In the genomic region with DNA sequence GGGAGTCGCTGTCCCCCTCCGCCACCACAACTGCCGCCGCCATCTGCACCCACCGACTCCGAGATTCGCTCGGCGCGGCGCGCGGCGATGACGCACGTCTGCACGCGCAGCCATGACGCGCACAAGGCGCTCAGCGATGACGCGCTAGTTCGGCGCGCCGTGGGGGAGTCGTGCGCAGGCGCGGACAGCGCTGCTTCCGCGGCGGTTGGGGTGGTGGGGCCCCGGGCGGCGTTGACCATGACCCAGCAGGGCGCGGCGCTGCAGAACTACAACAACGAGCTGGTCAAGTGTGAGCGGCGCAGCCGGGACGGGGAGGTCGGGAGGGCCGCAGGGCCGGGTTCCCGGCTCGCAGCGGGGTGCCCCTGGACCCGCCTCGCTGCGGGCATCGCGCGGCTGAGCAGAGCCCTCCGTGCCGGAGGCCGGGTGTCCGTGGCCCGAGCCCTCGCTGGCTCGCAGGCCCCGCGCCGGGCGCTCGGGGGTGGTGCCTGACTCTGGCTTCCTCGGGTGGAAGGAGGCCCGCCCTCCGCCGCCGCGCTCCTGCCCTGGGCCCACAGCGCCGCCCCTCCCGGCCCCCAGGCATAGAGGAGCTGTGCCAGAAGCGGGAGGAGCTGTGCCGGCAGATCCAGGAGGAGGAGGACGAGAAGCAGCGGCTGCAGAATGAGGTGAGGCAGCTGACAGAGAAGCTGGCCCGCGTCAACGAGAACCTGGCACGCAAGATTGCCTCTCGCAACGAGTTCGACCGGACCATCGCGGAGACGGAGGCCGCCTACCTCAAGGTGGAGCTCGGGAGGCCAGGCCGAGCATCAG, we compare ENCODE assay signal across 8 cellular contexts. TPM values are rescaled to one million over a fixed set of nuclear protein-coding genes. Genes with fewer than 3 reads are reported as not detected.
DNase-seq lines count a peak whose midpoint lies in the region; ATAC-seq and TF ChIP-seq lines count a peak whose summit lies in the region.

A gene with protein sequence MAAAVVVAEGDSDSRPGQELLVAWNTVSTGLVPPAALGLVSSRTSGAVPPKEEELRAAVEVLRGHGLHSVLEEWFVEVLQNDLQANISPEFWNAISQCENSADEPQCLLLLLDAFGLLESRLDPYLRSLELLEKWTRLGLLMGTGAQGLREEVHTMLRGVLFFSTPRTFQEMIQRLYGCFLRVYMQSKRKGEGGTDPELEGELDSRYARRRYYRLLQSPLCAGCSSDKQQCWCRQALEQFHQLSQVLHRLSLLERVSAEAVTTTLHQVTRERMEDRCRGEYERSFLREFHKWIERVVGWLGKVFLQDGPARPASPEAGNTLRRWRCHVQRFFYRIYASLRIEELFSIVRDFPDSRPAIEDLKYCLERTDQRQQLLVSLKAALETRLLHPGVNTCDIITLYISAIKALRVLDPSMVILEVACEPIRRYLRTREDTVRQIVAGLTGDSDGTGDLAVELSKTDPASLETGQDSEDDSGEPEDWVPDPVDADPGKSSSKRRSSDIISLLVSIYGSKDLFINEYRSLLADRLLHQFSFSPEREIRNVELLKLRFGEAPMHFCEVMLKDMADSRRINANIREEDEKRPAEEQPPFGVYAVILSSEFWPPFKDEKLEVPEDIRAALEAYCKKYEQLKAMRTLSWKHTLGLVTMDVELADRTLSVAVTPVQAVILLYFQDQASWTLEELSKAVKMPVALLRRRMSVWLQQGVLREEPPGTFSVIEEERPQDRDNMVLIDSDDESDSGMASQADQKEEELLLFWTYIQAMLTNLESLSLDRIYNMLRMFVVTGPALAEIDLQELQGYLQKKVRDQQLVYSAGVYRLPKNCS (minus strand): TSS at position 71 of the 807 bp plus-strand sequence. CDS start 28 bp downstream, at position 43.
A gene with protein sequence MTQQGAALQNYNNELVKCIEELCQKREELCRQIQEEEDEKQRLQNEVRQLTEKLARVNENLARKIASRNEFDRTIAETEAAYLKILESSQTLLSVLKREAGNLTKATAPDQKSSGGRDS (plus strand): TSS at position 187 of the 807 bp plus-strand sequence. CDS start 51 bp downstream, at position 238.

- POLR2A ChIA-PET in AG04450 (lab: Yijun Ruan, JAX): interaction anchor here (0.5 to 3.2 kb wide), 24 partner anchors 8 to 305 kb away, joined by 3 to 38 read pairs (median 5); a partner anchor contains a TSS
- POLR2A ChIA-PET in activated B cell treated with CpG ODN at 0.5 μM for 24 hours (lab: Charles Lee): interaction anchor here (0.7 to 4.4 kb wide), 24 partner anchors 8 to 462 kb away, joined by 3 to 49 read pairs (median 8); a partner anchor contains a TSS

- H3K36me3 Mint-ChIP-seq in activated B cell treated with CpG ODN at 0.5 μM for 24 hours (ENCODE audit: low read depth): peaks cover 52% of the 10 kb centered on the region

- peak within 1 kb of the TSS; percentile 96 for H3K27ac ChIP-seq in AG04450 (ENCODE audit: low read depth, low read length)
- peak within 1 kb of the TSS; percentile 100 for H3K27ac ChIP-seq in caudate nucleus (ENCODE audit: low read depth, low read length)

- DNase-seq in AG04450 (ENCODE audit: low read depth, low spot score): peak; percentile 81
- DNase-seq in NCI-H226: peak; percentile 91
- DNase-seq in activated B cell treated with CpG ODN at 0.5 μM for 24 hours: peak; percentile 99
- peak in 60 of 61 donors; percentile 39 to 96 (median 87) for DNase-seq in caudate nucleus (lab: John Stamatoyannopoulos, UW)
- DNase-seq in islet precursor cell: peak; percentile 95
- peak; percentile 84 to 89 (median 89) for DNase-seq in stimulated activated CD4-positive, alpha-beta T cell treated with anti-CD3 and anti-CD28 coated beads, Interleukin-12 subunit alpha, Interleukin-12 subunit beta, amount 100 ng/mL, for 48 hours (ENCODE audit: low read depth in 2 of 3, low spot score in 1 of 3)

- peaks cover 36% of the 10 kb centered on the region for H3K4me1 Mint-ChIP-seq in activated B cell treated with CpG ODN at 0.5 μM for 24 hours

- no peaks in the 10 kb centered on the region; the same call in 1 of the 2 replicates for H3K9me3 ChIP-seq in AG04450 (ENCODE audit: control insufficient read depth, insufficient read depth, low read length)

- H3K27ac Mint-ChIP-seq in activated B cell treated with CpG ODN at 0.5 μM for 24 hours: peak within 1 kb of the TSS; percentile 91

- no peaks in the 10 kb centered on the region for H3K27me3 Mint-ChIP-seq in activated B cell treated with CpG ODN at 0.5 μM for 24 hours

- H3K9me3 Mint-ChIP-seq in activated B cell treated with CpG ODN at 0.5 μM for 24 hours: no peaks in the 10 kb centered on the region

- CTCF ChIA-PET in AG04450 (lab: Charles Lee) (interaction anchor here (0.5 to 3.7 kb wide), 10 partner anchors 9 to 70 kb away, joined by 3 to 17 read pairs (median 6); a partner anchor contains a TSS), activated B cell treated with CpG ODN at 0.5 μM for 24 hours (lab: Charles Lee) (interaction anchor here (0.9 to 2.0 kb wide), 10 partner anchors 13 to 142 kb away, joined by 3 to 13 read pairs (median 5); a partner anchor contains a TSS)

- H3K27me3 ChIP-seq in AG04450 (ENCODE audit: control insufficient read depth, insufficient read depth, low read length): no peaks in the 10 kb centered on the region

- H3K4me3 Mint-ChIP-seq in activated B cell treated with CpG ODN at 0.5 μM for 24 hours: peak within 1 kb of the TSS; percentile 92

- TF ChIP-seq CTCF in AG04450 (IDR thresholded peaks at IDR 0.05; ENCODE audit: low read depth, low read length) (peak; percentile 58), activated B cell treated with CpG ODN at 0.5 μM for 24 hours (IDR thresholded peaks at IDR 0.05) (no peak)

- intact Hi-C loops in activated B cell treated with CpG ODN at 0.5 μM for 24 hours (cut with micrococcal nuclease): loop anchor here (1.0 kb wide), 7 partner anchors 12 to 70 kb away; a partner anchor contains a TSS

- H3K4me3 ChIP-seq in AG04450 (ENCODE audit: low read depth, low read length): peak within 1 kb of the TSS; percentile 94

- peak; percentile 79 for ATAC-seq in GM18868 (IDR thresholded peaks at IDR 0.05; ENCODE audit: unreplicated experiment)
- ATAC-seq in HG03108 (IDR thresholded peaks at IDR 0.05; ENCODE audit: unreplicated experiment): peak; percentile 57
- peak; percentile 79 for ATAC-seq in activated B cell treated with CpG ODN at 0.5 μM for 24 hours (ENCODE audit: low read depth)

RNA-seq across cellular contexts. Expression of the first gene that starts in this region (rescaled TPM):
- 12.1 and 14.6 TPM in 2 replicates for polyA plus RNA-seq in AG04450 (2011; rRNA removed)
- 14.5 and 14.7 TPM in 2 replicates for polyA minus RNA-seq in AG04450 (2011; rRNA and poly(A)+ RNA removed)
- 75.7 and 93.9 TPM in 2 replicates for total RNA-seq in activated B cell treated with CpG ODN at 0.5 μM for 24 hours

RNA-seq across cellular contexts. Expression of the second gene that starts in this region (rescaled TPM):
- polyA plus RNA-seq in AG04450 (2011; rRNA removed): 35.0 and 46.9 TPM in 2 replicates
- polyA minus RNA-seq in AG04450 (2011; rRNA and poly(A)+ RNA removed): 8.6 and 13.1 TPM in 2 replicates
- total RNA-seq in activated B cell treated with CpG ODN at 0.5 μM for 24 hours: 71.9 and 76.8 TPM in 2 replicates

Comparison
In these comparisons a context has a peak if more than half of its experiments do, and no peak if none do; other contexts are left out.
1. Peak in every context shown above with its lines: DNase-seq, ATAC-seq, H3K4me3 ChIP-seq and H3K27ac ChIP-seq.